8 cellular contexts compared by ENCODE assay signal in genomic region chr1:100132566-100133477, GRCh38. TPM values are rescaled to one million over a fixed set of nuclear protein-coding genes. Genes with fewer than 3 reads are reported as not detected.
DNase-seq lines count a peak whose midpoint lies in the region; ATAC-seq, FAIRE-seq and TF ChIP-seq lines count a peak whose summit lies in the region.

A gene with protein sequence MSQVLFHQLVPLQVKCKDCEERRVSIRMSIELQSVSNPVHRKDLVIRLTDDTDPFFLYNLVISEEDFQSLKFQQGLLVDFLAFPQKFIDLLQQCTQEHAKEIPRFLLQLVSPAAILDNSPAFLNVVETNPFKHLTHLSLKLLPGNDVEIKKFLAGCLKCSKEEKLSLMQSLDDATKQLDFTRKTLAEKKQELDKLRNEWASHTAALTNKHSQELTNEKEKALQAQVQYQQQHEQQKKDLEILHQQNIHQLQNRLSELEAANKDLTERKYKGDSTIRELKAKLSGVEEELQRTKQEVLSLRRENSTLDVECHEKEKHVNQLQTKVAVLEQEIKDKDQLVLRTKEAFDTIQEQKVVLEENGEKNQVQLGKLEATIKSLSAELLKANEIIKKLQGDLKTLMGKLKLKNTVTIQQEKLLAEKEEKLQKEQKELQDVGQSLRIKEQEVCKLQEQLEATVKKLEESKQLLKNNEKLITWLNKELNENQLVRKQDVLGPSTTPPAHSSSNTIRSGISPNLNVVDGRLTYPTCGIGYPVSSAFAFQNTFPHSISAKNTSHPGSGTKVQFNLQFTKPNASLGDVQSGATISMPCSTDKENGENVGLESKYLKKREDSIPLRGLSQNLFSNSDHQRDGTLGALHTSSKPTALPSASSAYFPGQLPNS (minus strand): TSS chr1:100132930. CDS start chr1:100132814, 116 bp downstream.
A gene with protein sequence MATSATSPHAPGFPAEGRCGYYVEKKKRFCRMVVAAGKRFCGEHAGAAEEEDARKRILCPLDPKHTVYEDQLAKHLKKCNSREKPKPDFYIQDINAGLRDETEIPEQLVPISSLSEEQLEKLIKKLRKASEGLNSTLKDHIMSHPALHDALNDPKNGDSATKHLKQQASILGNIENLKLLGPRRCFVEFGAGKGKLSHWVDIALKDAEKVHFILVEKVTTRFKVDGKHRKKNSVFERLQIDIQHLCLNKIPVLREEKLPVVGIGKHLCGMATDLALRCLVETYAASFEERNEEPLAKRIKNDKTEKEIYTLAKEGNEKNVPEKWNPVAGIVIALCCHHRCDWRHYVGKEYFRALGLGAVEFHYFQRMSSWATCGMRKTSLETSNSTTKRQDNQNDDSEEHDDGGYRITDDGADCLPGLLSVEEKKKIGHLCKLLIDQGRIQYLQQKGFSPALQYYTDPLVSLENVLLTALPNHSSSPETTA (plus strand): TSS chr1:100133163. CDS start chr1:100133169, 6 bp downstream.

- ATAC-seq in GM18520 (IDR thresholded peaks at IDR 0.05; ENCODE audit: unreplicated experiment): peak; percentile 76
- ATAC-seq in HG03064 (IDR thresholded peaks at IDR 0.05; ENCODE audit: low read depth, unreplicated experiment): peak; percentile 87
- peak; percentile 99 for ATAC-seq in body of pancreas

- H3K4me3 ChIP-seq in body of pancreas: peak within 1 kb of the TSS; percentile 61 to 88
- peak within 1 kb of the TSS; percentile 58 to 88 (median 78) for H3K4me3 ChIP-seq in sigmoid colon

- H3K27me3 ChIP-seq in body of pancreas (no peaks in the 10 kb centered on the region), sigmoid colon (no peaks in the 10 kb centered on the region)

- intact Hi-C loops in body of pancreas (cut with DNase I) (loop anchor here (10.0 kb wide), 1 partner anchor 142 kb away; no protein-coding TSS in a partner anchor), sigmoid colon (cut with DNase I) (loop anchor here (2.0 to 10.0 kb wide), 7 partner anchors 52 to 324 kb away; partner anchors contain the start of genes CDC14A and DBT)

- H3K27ac ChIP-seq in 22Rv1 (peak within 1 kb of the TSS; percentile 89), body of pancreas (peak within 1 kb of the TSS in 3 of 4 donors; percentile 55 to 78 (median 71)), sigmoid colon (peak within 1 kb of the TSS; percentile 69 to 83 (median 76))

- TF ChIP-seq POLR2A in body of pancreas (IDR thresholded peaks at IDR 0.05) (peak in 2 of 3 donors; percentile 56 to 63), sigmoid colon (IDR thresholded peaks at IDR 0.05) (no peak)

- FAIRE-seq in TTC549 (lab: Jason Lieb, UNC): peak; percentile 93

- peak in 1 of 4 donors; percentile 40 for TF ChIP-seq EP300 in sigmoid colon (IDR thresholded peaks at IDR 0.05)

- DNase-seq in NCI-H2107 treated with DMSO at 0.1 percent for 48 hours (lab: John Stamatoyannopoulos, UW; ENCODE audit: unreplicated experiment) (peak; percentile 98), body of pancreas (peak; percentile 94 to 98 (median 96)), iPS DF 4.7 (ENCODE audit: extremely low read depth, low spot score) (peak; percentile 84), sigmoid colon (peak; percentile 98)

- H3K9me3 ChIP-seq in body of pancreas (no peaks in the 10 kb centered on the region), sigmoid colon (no peaks in the 10 kb centered on the region)

- TF ChIP-seq CTCF in 22Rv1 (IDR thresholded peaks at IDR 0.05) (no peak), body of pancreas (IDR thresholded peaks at IDR 0.05) (peak in 3 of 7 experiments; percentile 21 to 41 (median 36)), sigmoid colon (IDR thresholded peaks at IDR 0.05) (no peak)

- peaks cover 2 to 8% of the 10 kb centered on the region in 2 donors for H3K36me3 ChIP-seq in body of pancreas (replicated peaks in 1 of 2; ENCODE audit: insufficient read depth in 1 of 2, low read depth in 2 of 2)
- peaks cover 1 to 11% (median 10%) of the 10 kb centered on the region in 4 donors for H3K36me3 ChIP-seq in sigmoid colon

- H3K4me1 ChIP-seq in body of pancreas: peaks cover 23% of the 10 kb centered on the region
- peaks cover 0 to 27% (median 21%) of the 10 kb centered on the region in 4 donors for H3K4me1 ChIP-seq in sigmoid colon

- WGBS in body of pancreas, 2 donors: 0% methylated on average over 36 to 57 of the region's 57 CpGs
- 0 to 1% methylated on average over 57 of the region's 57 CpGs for WGBS in sigmoid colon, 2 donors

RNA-seq across cellular contexts. Expression of the first gene that starts in this region (rescaled TPM):
- 1 to 10 TPM; 1.6 to 2.1 TPM for total RNA-seq in body of pancreas
- 1 to 10 TPM; 2.7 to 7.1 (median 4.9) TPM for total RNA-seq in sigmoid colon
- polyA plus RNA-seq in sigmoid colon: 1 to 10 TPM in 2 of 3 donors, under 1 TPM in 1; 0.92 to 2.6 (median 1.2) TPM

RNA-seq across cellular contexts. Expression of the second gene that starts in this region (rescaled TPM):
- 10 to 100 TPM; 33.7 to 33.9 TPM for total RNA-seq in body of pancreas
- total RNA-seq in sigmoid colon: 10 to 100 TPM; 17.4 to 26.4 (median 24.8) TPM
- 1 to 10 TPM; 2.4 to 9.0 (median 3.2) TPM for polyA plus RNA-seq in sigmoid colon

Comparison
In these comparisons a context has a peak if more than half of its experiments do, and no peak if none do; other contexts are left out.
1. Peak in every context shown above with its lines: DNase-seq, ATAC-seq, H3K4me3 ChIP-seq and H3K27ac ChIP-seq.
2. POLR2A ChIP-seq: peak in body of pancreas (2 of 3); none in sigmoid colon (0 of 2).